Comparison of ENCODE assay signal across 9 cellular contexts in the genomic region with DNA sequence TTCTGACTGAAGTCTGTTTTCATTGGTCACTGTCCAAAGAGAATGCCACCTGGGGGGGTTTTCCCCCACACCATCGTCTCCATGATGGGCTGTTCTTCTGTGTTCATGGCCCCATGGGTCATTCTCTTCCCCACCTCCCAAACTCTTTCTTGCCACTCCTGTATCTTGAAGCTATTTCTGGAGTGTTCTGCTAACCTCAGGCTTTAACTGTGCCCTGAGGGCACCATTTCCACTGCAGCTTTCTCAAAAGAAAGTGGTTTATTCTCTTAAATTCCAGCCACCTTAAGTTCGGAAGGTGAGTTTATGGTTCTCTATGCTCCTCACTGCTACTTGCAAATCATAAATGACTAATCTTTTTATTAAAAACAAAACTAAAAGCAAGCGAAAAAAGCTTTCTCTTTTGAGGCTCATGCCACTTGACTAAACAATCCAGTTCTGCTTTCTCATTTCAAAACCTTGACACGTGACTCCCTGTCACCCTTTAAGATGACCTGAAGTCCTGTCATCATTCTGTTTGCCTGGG. TPM values are rescaled to one million over a fixed set of nuclear protein-coding genes. Genes with fewer than 3 reads are reported as not detected.
DNase-seq lines count a peak whose midpoint lies in the region; ATAC-seq and TF ChIP-seq lines count a peak whose summit lies in the region.
"Had no signal": no experiment of that assay in that cellular context is flagged by ENCODE, and none has a peak within 500 bp of the region (broad histone marks: within the 10 kb centered on the region; RNA-seq: fewer than 3 reads in every experiment).

No MANE protein-coding gene starts in this region.

- peaks cover 4% of the 10 kb centered on the region for H3K9me3 Mint-ChIP-seq in osteocyte (ENCODE audit: unreplicated experiment)

- H3K27ac Mint-ChIP-seq in osteocyte (ENCODE audit: unreplicated experiment), result no peak overlapping the region

- no peak overlapping the region for H3K4me3 Mint-ChIP-seq in osteocyte (ENCODE audit: unreplicated experiment)

- H3K4me1 Mint-ChIP-seq in osteocyte (ENCODE audit: unreplicated experiment), result no peaks in the 10 kb centered on the region

- ATAC-seq in GM21381 (IDR thresholded peaks at IDR 0.05; ENCODE audit: unreplicated experiment) (peak; percentile 90), HG03558 (IDR thresholded peaks at IDR 0.05; ENCODE audit: extremely low read depth, unreplicated experiment) (peak; percentile 90), esophagus mucosa (peak; percentile 41)
- ATAC-seq: K562 had no signal

- DNase-seq in NCI-H82 (lab: John Stamatoyannopoulos, UW) (no peak), HuH-7 (ENCODE audit: low spot score) (no peak), osteocyte (ENCODE audit: extremely low spot score, unreplicated experiment) (no peak)
- no peak for DNase-seq in activated CD8-positive, alpha-beta memory T cell treated with anti-CD3 and anti-CD28 coated beads for 24 hours

- TF ChIP-seq CTCF in GM12875 (IDR thresholded peaks at IDR 0.05; ENCODE audit: borderline replicate concordance, insufficient read depth, low read depth, low read length) (no peak), osteocyte (IDR thresholded peaks at IDR 0.05) (no peak)

- H3K4me3 ChIP-seq in GM12875 (ENCODE audit: low read depth, low read length), result peak overlapping the region; percentile 43
- H3K4me3 ChIP-seq: K562 had no signal

- no peaks in the 10 kb centered on the region for H3K36me3 Mint-ChIP-seq in osteocyte (ENCODE audit: unreplicated experiment)

- no peaks in the 10 kb centered on the region for H3K27me3 Mint-ChIP-seq in osteocyte (ENCODE audit: unreplicated experiment)

RNA-seq across cellular contexts. Expression of a gene that starts 7.4 kb away (rescaled TPM):
- total RNA-seq in esophagus mucosa (1.4 TPM), osteocyte (not detected in 2 replicates)
